ENCODE assay signal across 8 cellular contexts in genomic region chr10:86411281-86411841, GRCh38. TPM values are rescaled to one million over a fixed set of nuclear protein-coding genes. Genes with fewer than 3 reads are reported as not detected.
A peak's percentile ranks its signal among the peaks of the same experiment; 100 is the strongest.
DNase-seq lines count a peak whose midpoint lies in the region; ATAC-seq and FAIRE-seq lines count a peak whose summit lies in the region.

No MANE protein-coding gene starts in this region.

- H3K27ac ChIP-seq in small intestine (ENCODE audit: low read depth in 1 of 2, low read length in 1 of 2): peak overlapping the region; percentile 6 to 84

- FAIRE-seq in small intestine (lab: Jason Lieb, UNC): no peak

- 8 to 15% (median 11%) methylated on average over 7 of the region's 7 CpGs for WGBS in small intestine, 3 donors

- no peaks in the 10 kb centered on the region for H3K36me3 ChIP-seq in small intestine (ENCODE audit: control insufficient read depth in 2 of 2, insufficient read depth in 2 of 2, low read length in 2 of 2)

- peak; percentile 31 for DNase-seq in stimulated activated CD4-positive, alpha-beta T cell treated with anti-CD3 and anti-CD28 coated beads, Interleukin-4, amount 100 ng/mL, for 24 hours
- no peak for DNase-seq in stimulated activated CD4-positive, alpha-beta T cell treated with anti-CD3 and anti-CD28 coated beads, Interleukin-4, amount 100 ng/mL, for 1 hour
- peak; percentile 46 for DNase-seq in activated CD4-positive, alpha-beta T cell treated with anti-CD3 and anti-CD28 coated beads for 48 hours
- DNase-seq in foreskin melanocyte (peak; percentile 64), small intestine (peak; percentile 73), NCI-H128 (lab: John Stamatoyannopoulos, UW; ENCODE audit: unreplicated experiment) (no peak), SK-N-DZ (ENCODE audit: low spot score) (no peak)

- H3K27me3 ChIP-seq in small intestine (ENCODE audit: control insufficient read depth in 2 of 2, insufficient read depth in 2 of 2, low read length in 2 of 2): no peaks in the 10 kb centered on the region

- peaks cover 3 to 7% of the 10 kb centered on the region in 2 donors for H3K4me1 ChIP-seq in small intestine (ENCODE audit: control insufficient read depth in 2 of 2, insufficient read depth in 1 of 2, low read depth in 1 of 2, low read length in 1 of 2)

- peak; percentile 50 for ATAC-seq in HG03066 (IDR thresholded peaks at IDR 0.05; ENCODE audit: low read depth, unreplicated experiment)

- H3K4me3 ChIP-seq in small intestine (ENCODE audit: low read depth in 1 of 2, low read length in 2 of 2): no peak overlapping the region

- no peaks in the 10 kb centered on the region for H3K9me3 ChIP-seq in small intestine (ENCODE audit: control insufficient read depth, low read depth)

RNA-seq across cellular contexts. Expression of gene GRID1, which starts 44.8 kb away (rescaled TPM):
- polyA plus RNA-seq in small intestine: 1 to 10 TPM in 1 of 3 donors, under 1 TPM in 1, not detected in 1; 0.27 to 1.1 TPM
- 7.1 and 8.1 TPM in 2 replicates for polyA plus RNA-seq in SK-N-DZ (2014; cell fraction: cytosol; rRNA removed)
- polyA plus RNA-seq in SK-N-DZ (2014; cell fraction: nucleus; rRNA removed): 4.2 and 6.2 TPM in 2 replicates

Comparison
In these comparisons a context has a peak if more than half of its experiments do, and no peak if none do; other contexts are left out.
1. DNase-seq: peak in stimulated activated CD4-positive, alpha-beta T cell treated with anti-CD3 and anti-CD28 coated beads, Interleukin-4, amount 100 ng/mL, for 24 hours (single experiment), activated CD4-positive, alpha-beta T cell treated with anti-CD3 and anti-CD28 coated beads for 48 hours (single experiment), foreskin melanocyte (single experiment) and small intestine (single experiment); none in stimulated activated CD4-positive, alpha-beta T cell treated with anti-CD3 and anti-CD28 coated beads, Interleukin-4, amount 100 ng/mL, for 1 hour (single experiment), NCI-H128 (single experiment) and SK-N-DZ (single experiment).